In the genomic region with DNA sequence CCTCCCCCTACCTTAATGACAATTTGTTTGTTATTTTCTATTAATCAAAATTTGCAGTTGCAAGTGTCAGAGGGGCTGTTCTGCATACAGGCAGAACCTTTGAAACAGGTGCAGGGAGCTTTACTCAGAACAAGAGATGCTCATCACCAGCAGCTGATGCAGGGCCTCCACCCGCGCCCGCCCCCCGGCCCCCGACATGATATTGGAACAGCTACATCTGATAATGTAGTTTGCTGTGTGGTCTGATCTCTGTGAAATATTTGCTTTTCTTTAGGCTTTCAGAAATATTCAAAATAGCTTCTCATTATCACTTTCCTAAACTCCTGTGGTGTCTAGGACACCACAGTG, we compare ENCODE assay signal across 20 cellular contexts.
DNase-seq lines count a peak whose midpoint lies in the region; ATAC-seq and TF ChIP-seq lines count a peak whose summit lies in the region.
"Had no signal": no experiment of that assay in that cellular context is flagged by ENCODE, and none has a peak within 500 bp of the region (broad histone marks: within the 10 kb centered on the region; RNA-seq: fewer than 3 reads in every experiment).

No MANE protein-coding gene starts in this region.

- no peak overlapping the region for H3K9ac ChIP-seq in BLaER1
- H3K9ac ChIP-seq: KMS-11 had no signal

- peak; percentile 35 for ATAC-seq in GM18517 (IDR thresholded peaks at IDR 0.05; ENCODE audit: unreplicated experiment)
- ATAC-seq in HG02642 (IDR thresholded peaks at IDR 0.05; ENCODE audit: poor library complexity, unreplicated experiment) = peak; percentile 38
- peak; percentile 34 for ATAC-seq in HG03565 (IDR thresholded peaks at IDR 0.05; ENCODE audit: unreplicated experiment)
- no peak for ATAC-seq in T-helper 17 cell
- ATAC-seq: GM23338 had no signal

- H3K27me3 Mint-ChIP-seq in HFFc6 (ENCODE audit: insufficient read depth) = no peaks in the 10 kb centered on the region; the same call in 1 of the 2 replicates
- H3K27me3 Mint-ChIP-seq in T-helper 17 cell = no peaks in the 10 kb centered on the region

- H3K4me3 ChIP-seq in BLaER1 (no peak overlapping the region), esophagus squamous epithelium (no peak overlapping the region)
- H3K4me3 ChIP-seq: GM23338, PC-9, SJSA1 had no signal

- intact Hi-C loops in esophagus squamous epithelium (cut with DNase I) = no loop called here

- no peak overlapping the region for H3K27ac ChIP-seq in BLaER1
- H3K27ac ChIP-seq in esophagus squamous epithelium = no peak overlapping the region
- H3K27ac ChIP-seq: C4-2B, KMS-11, PC-9, SJSA1 had no signal

- H3K36me3 Mint-ChIP-seq in HFFc6 (ENCODE audit: low read depth) (no peaks in the 10 kb centered on the region), T-helper 17 cell (ENCODE audit: low read depth) (no peaks in the 10 kb centered on the region)

- TF ChIP-seq POLR2A in esophagus squamous epithelium (IDR thresholded peaks at IDR 0.05) = no peak

- no peaks in the 10 kb centered on the region for H3K27me3 ChIP-seq in BLaER1
- H3K27me3 ChIP-seq in esophagus squamous epithelium = no peaks in the 10 kb centered on the region
- H3K27me3 ChIP-seq: SJSA1 had no signal

- H3K4me1 ChIP-seq in BLaER1 = peaks cover 95% of the 10 kb centered on the region
- H3K4me1 ChIP-seq in esophagus squamous epithelium = peaks cover 0 to 20% (median 0%) of the 10 kb centered on the region in 3 donors

- no peaks in the 10 kb centered on the region for H3K9me3 Mint-ChIP-seq in HFFc6
- H3K9me3 Mint-ChIP-seq: GM23338; T-helper 2 cell treated with Interferon-gamma antibody and Interleukin-4, amounts not matched to agents 5 μg/mL and 100 μg/mL, for 36 hours had no signal

- WGBS in esophagus squamous epithelium, 2 donors = 95 to 98% methylated on average over 5 of the region's 5 CpGs

- H3K27ac Mint-ChIP-seq in HFFc6 = no peak overlapping the region
- H3K27ac Mint-ChIP-seq in T-helper 17 cell = no peak overlapping the region
- H3K27ac Mint-ChIP-seq: GM23338; T-helper 2 cell treated with Interferon-gamma antibody and Interleukin-4, amounts not matched to agents 5 μg/mL and 100 μg/mL, for 36 hours had no signal

- TF ChIP-seq CTCF in HFFc6 (IDR thresholded peaks at IDR 0.05) (no peak), esophagus squamous epithelium (IDR thresholded peaks at IDR 0.05) (no peak)

- peaks cover 7% of the 10 kb centered on the region; the same call in 1 of the 2 replicates for H3K9me3 ChIP-seq in BLaER1
- no peaks in the 10 kb centered on the region for H3K9me3 ChIP-seq in esophagus squamous epithelium
- H3K9me3 ChIP-seq in T-helper 17 cell (ENCODE audit: control insufficient read depth, low read length, poor library complexity, severe bottlenecking) = no peaks in the 10 kb centered on the region
- H3K9me3 ChIP-seq: SJSA1 had no signal

- H3K36me3 ChIP-seq in BLaER1 (peaks cover 32% of the 10 kb centered on the region), esophagus squamous epithelium (no peaks in the 10 kb centered on the region)
- H3K36me3 ChIP-seq: SJSA1 had no signal

- DNase-seq in HFFc6 (no peak), esophagus squamous epithelium (lab: John Stamatoyannopoulos, UW) (no peak), DMS53 (lab: John Stamatoyannopoulos, UW) (no peak), T-helper 17 cell (no peak)
- DNase-seq: 8988T, DMS 273 treated with DMSO at 0.1 percent for 48 hours, GF-D8, NCI-H1048, NCI-H510A treated with DMSO at 0.1 percent for 48 hours, NCI-H82, PC-9 had no signal

- H3K4me2 ChIP-seq in BLaER1 = peak overlapping the region; percentile 66
- H3K4me2 ChIP-seq: GM23338, KMS-11, PC-9 had no signal

- peaks cover 91% of the 10 kb centered on the region for H4K20me1 ChIP-seq in BLaER1

- peaks cover 23% of the 10 kb centered on the region for H3K4me1 Mint-ChIP-seq in HFFc6 (ENCODE audit: low read depth)
- peaks cover 10% of the 10 kb centered on the region for H3K4me1 Mint-ChIP-seq in T-helper 17 cell

- H3K4me3 Mint-ChIP-seq in HFFc6 (no peak overlapping the region), T-helper 17 cell (no peak overlapping the region)
- H3K4me3 Mint-ChIP-seq: GM23338; T-helper 2 cell treated with Interferon-gamma antibody and Interleukin-4, amounts not matched to agents 5 μg/mL and 100 μg/mL, for 36 hours had no signal
